ENCODE assay signal across 6 cellular contexts in genomic region chr6:132995009-132995408, GRCh38.
"Had no signal": no experiment of that assay in that cellular context is flagged by ENCODE, and none has a peak within 500 bp of the region (broad histone marks: within the 10 kb centered on the region; RNA-seq: fewer than 3 reads in every experiment).

No MANE protein-coding gene starts in this region.

- DNase-seq: GM23248, GOT3, H7, HFFc6 had no signal

- H2AFZ ChIP-seq: GM23248 had no signal

- H3K4me3 ChIP-seq: GM23248, HAP-1 had no signal

- H3K9me3 ChIP-seq: HAP-1 had no signal

- H3K27ac ChIP-seq: GM23248 had no signal

- H3K9ac ChIP-seq: GM23248 had no signal

- H3K36me3 ChIP-seq: HAP-1 had no signal

- H3K4me1 ChIP-seq: HAP-1 had no signal

- ATAC-seq: HCT116 had no signal
